In genomic region chr4:56799291-56799823, GRCh38 we compare ENCODE assay signal across 8 cellular contexts. TPM values are rescaled to one million over a fixed set of nuclear protein-coding genes. Genes with fewer than 3 reads are reported as not detected.
DNase-seq lines count a peak whose midpoint lies in the region; ATAC-seq and TF ChIP-seq lines count a peak whose summit lies in the region.

No MANE protein-coding gene starts in this region.

- TF ChIP-seq RAD21 in SK-N-SH (IDR thresholded peaks at IDR 0.05; ENCODE audit: low read length) = no peak

- H3K4me2 ChIP-seq in DND-41 (ENCODE audit: insufficient read depth, low read length) = peak overlapping the region; percentile 68
- peak overlapping the region; percentile 91 for H3K4me2 ChIP-seq in SK-N-SH

- H3K9me3 ChIP-seq in DND-41 (ENCODE audit: insufficient read depth, low read length, severe bottlenecking) (no peaks in the 10 kb centered on the region), SK-N-SH (no peaks in the 10 kb centered on the region)

- H2AFZ ChIP-seq in DND-41 (ENCODE audit: low read depth, low read length) (peak overlapping the region; percentile 97), SK-N-SH (ENCODE audit: low read depth) (peak overlapping the region; percentile 98)

- H3K27me3 ChIP-seq in DND-41 (ENCODE audit: insufficient read depth, low read length, poor library complexity) = no peaks in the 10 kb centered on the region
- H3K27me3 ChIP-seq in SK-N-SH (ENCODE audit: insufficient read depth) = no peaks in the 10 kb centered on the region
- no peaks in the 10 kb centered on the region for H3K27me3 ChIP-seq in rectal smooth muscle tissue (ENCODE audit: control insufficient read depth, insufficient read depth, low read length)

- no peak for ATAC-seq in DND-41 (ENCODE audit: insufficient read depth, low read depth)
- ATAC-seq in HG03196 (IDR thresholded peaks at IDR 0.05; ENCODE audit: unreplicated experiment) = no peak

- no peaks in the 10 kb centered on the region for H3F3A ChIP-seq in SK-N-SH (replicated peaks; ENCODE audit: insufficient read depth)

- H3K79me2 ChIP-seq in DND-41 (ENCODE audit: insufficient read depth, low read length) = no peaks in the 10 kb centered on the region
- no peaks in the 10 kb centered on the region for H3K79me2 ChIP-seq in SK-N-SH (ENCODE audit: insufficient read depth)

- DNase-seq in DND-41 (no peak), SK-N-SH (no peak), fibroblast of pulmonary artery (ENCODE audit: low read depth) (no peak), NCI-H82 (lab: John Stamatoyannopoulos, UW) (no peak), middle frontal gyrus (ENCODE audit: extremely low spot score, low spot score) (no peak), putamen (ENCODE audit: low spot score) (no peak)

- POLR2A ChIA-PET in SK-N-SH (lab: Yijun Ruan, JAX) = interaction anchor here (0.8 kb wide), 1 partner anchor 224 kb away, joined by 3 read pairs; no protein-coding TSS in a partner anchor

- H3K9ac ChIP-seq in DND-41 (ENCODE audit: low read depth, low read length) (peak overlapping the region; percentile 53), SK-N-SH (peak overlapping the region; percentile 67; the same call in 1 of the 2 replicates), rectal smooth muscle tissue (ENCODE audit: low read length) (no peak overlapping the region)

- WGBS in SK-N-SH (ENCODE audit: low lambda C conversion rate) = 86% methylated on average over 11 of the region's 11 CpGs

- TF ChIP-seq CTCF in DND-41 (IDR thresholded peaks at IDR 0.05; ENCODE audit: borderline replicate concordance, extremely low read depth, low read length, poor library complexity, severe bottlenecking) (no peak), SK-N-SH (IDR thresholded peaks at IDR 0.05) (no peak), fibroblast of pulmonary artery (IDR thresholded peaks at IDR 0.05; ENCODE audit: low read length, missing control alignments) (no peak)

- CTCF ChIA-PET in SK-N-SH (lab: Yijun Ruan, JAX) = interaction anchor here (0.6 to 2.6 kb wide), 44 partner anchors 9 to 851 kb away, joined by 3 to 37 read pairs (median 4); partner anchors contain the start of genes CEP135 and POLR2B

- TF ChIP-seq EP300 in SK-N-SH (IDR thresholded peaks at IDR 0.05; ENCODE audit: borderline replicate concordance in 1 of 2, low read depth in 1 of 2, low read length in 1 of 2) = no peak

- peak overlapping the region; percentile 29 to 63 for H3K4me3 ChIP-seq in DND-41 (ENCODE audit: low read depth in 1 of 2, low read length in 2 of 2)
- peak overlapping the region; percentile 67 to 75 for H3K4me3 ChIP-seq in SK-N-SH (ENCODE audit: low read depth in 2 of 2, low read length in 1 of 2)
- peak overlapping the region; percentile 62 for H3K4me3 ChIP-seq in fibroblast of pulmonary artery (replicated peaks; ENCODE audit: low read depth, low read length)
- H3K4me3 ChIP-seq in rectal smooth muscle tissue (ENCODE audit: low read length) = peak overlapping the region; percentile 73

- peaks cover 27% of the 10 kb centered on the region for H3K4me1 ChIP-seq in DND-41 (ENCODE audit: insufficient read depth, low read length)
- H3K4me1 ChIP-seq in SK-N-SH (ENCODE audit: control insufficient read depth in 1 of 2, insufficient read depth in 2 of 2, low read depth in 1 of 2, low read length in 1 of 2) = no peaks in the 10 kb centered on the region; a peak in 1 of 4 replicates
- H3K4me1 ChIP-seq in rectal smooth muscle tissue (ENCODE audit: control insufficient read depth, insufficient read depth, low read length) = no peaks in the 10 kb centered on the region

- H4K20me1 ChIP-seq in DND-41 (ENCODE audit: insufficient read depth, low read length) (no peaks in the 10 kb centered on the region), SK-N-SH (ENCODE audit: insufficient read depth) (no peaks in the 10 kb centered on the region)

- H3K9me2 ChIP-seq in SK-N-SH = no peaks in the 10 kb centered on the region

- H3K27ac ChIP-seq in DND-41 (ENCODE audit: low read length) (no peak overlapping the region; the same call in 1 of the 2 replicates), SK-N-SH (ENCODE audit: low read depth in 2 of 2, low read length in 1 of 2) (no peak overlapping the region), rectal smooth muscle tissue (ENCODE audit: low read depth, low read length) (peak overlapping the region; percentile 64)

- H3K36me3 ChIP-seq in DND-41 (ENCODE audit: insufficient read depth, low read length) = no peaks in the 10 kb centered on the region
- no peaks in the 10 kb centered on the region for H3K36me3 ChIP-seq in SK-N-SH (replicated peaks in 1 of 2; ENCODE audit: control insufficient read depth in 1 of 2, insufficient read depth in 2 of 2, low read length in 1 of 2)
- no peaks in the 10 kb centered on the region for H3K36me3 ChIP-seq in rectal smooth muscle tissue (ENCODE audit: control insufficient read depth, insufficient read depth, low read length)

TF ChIP-seq in SK-N-SH, 30 proteins besides CTCF, POLR2A, EP300 and RAD21:
- TF ChIP-seq YY1 (IDR thresholded peaks at IDR 0.05; ENCODE audit: low read depth) (no peak), SMC3 (IDR thresholded peaks at IDR 0.05; ENCODE audit: low read depth, low read length) (no peak), NFIC (IDR thresholded peaks at IDR 0.05; ENCODE audit: borderline replicate concordance) (no peak), PBX3 (IDR thresholded peaks at IDR 0.05) (no peak), NRF1 (IDR thresholded peaks at IDR 0.05; ENCODE audit: low read depth, low read length) (no peak), CHD2 (IDR thresholded peaks at IDR 0.05; ENCODE audit: low read length, partially characterized antibody) (no peak), MAX (IDR thresholded peaks at IDR 0.05; ENCODE audit: low read depth) (no peak), RXRA (IDR thresholded peaks at IDR 0.05; ENCODE audit: borderline replicate concordance, low read depth) (no peak), POLR2AphosphoS5 (IDR thresholded peaks at IDR 0.05; ENCODE audit: low read depth, low read length) (no peak), FOXM1 (IDR thresholded peaks at IDR 0.05; ENCODE audit: low read depth) (no peak), MXI1 (IDR thresholded peaks at IDR 0.05; ENCODE audit: low read depth, low read length) (no peak)

RNA-seq across cellular contexts. Expression of gene SPINK2, which starts 22.1 kb away (rescaled TPM):
- polyA plus RNA-seq in SK-N-SH (2012; rRNA removed) = not detected in 2 replicates
- polyA plus RNA-seq in SK-N-SH (2012; cell fraction: cytosol; rRNA removed) = 0.08 TPM in 1 of 2 replicates, not detected in the other
- polyA plus RNA-seq in SK-N-SH (2012; cell fraction: nucleus; rRNA removed) = not detected in 2 replicates
